8 cellular contexts compared by ENCODE assay signal in the genomic region with DNA sequence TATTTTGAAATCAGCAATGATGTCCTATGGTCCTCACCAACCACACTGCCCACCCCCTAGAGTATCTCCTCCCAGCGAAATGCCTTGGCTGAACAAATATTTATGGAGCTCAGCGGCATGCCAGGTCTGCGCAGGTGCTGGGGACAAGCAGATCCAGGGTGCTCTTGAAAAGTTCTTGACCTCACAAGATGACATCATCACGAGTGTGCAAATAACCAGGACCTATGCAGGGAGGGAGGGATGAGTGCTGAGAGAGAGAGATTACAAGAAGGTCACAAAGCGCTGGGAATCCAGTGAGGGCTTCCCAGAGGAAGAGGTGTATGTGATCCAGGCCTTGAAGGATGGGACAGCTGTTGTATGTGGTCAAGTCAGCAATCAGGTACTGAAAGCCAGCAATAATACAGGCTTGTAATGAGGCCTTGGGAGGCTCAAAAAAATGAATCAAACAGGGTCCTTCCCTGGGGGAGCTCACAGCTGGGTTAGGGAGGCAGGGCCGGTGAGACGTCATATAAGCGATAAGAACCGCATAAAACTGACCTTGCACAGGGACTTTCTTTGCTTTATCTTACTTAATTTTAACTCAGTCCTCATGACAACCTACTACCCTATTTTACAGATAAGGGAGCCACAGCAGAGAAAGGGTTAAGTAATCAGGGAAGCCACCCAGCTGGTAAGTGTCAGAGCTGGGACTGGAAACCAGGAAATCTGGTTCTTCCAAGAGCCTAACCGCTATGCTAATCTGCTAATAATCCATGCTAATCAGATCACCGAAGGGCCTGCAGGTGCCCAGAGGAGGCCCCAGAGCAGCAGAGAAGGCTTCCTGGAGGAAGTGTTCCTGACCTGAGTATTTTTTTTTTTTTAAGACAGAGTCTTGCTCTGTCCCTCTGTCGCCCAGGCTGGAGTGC. TPM values are rescaled to one million over a fixed set of nuclear protein-coding genes. Genes with fewer than 3 reads are reported as not detected.
DNase-seq lines count a peak whose midpoint lies in the region; ATAC-seq and TF ChIP-seq lines count a peak whose summit lies in the region.
"Had no signal": no experiment of that assay in that cellular context is flagged by ENCODE, and none has a peak within 500 bp of the region (broad histone marks: within the 10 kb centered on the region; RNA-seq: fewer than 3 reads in every experiment).

No MANE protein-coding gene starts in this region.

- no peaks in the 10 kb centered on the region for H3K9me3 Mint-ChIP-seq in H9
- no peaks in the 10 kb centered on the region for H3K9me3 Mint-ChIP-seq in stimulated activated naive CD8-positive, alpha-beta T cell treated with anti-CD3 and anti-CD28 coated beads, Interleukin-15, amount 100 ng/mL, for 72 hours

- H3K36me3 ChIP-seq in psoas muscle (ENCODE audit: insufficient read depth in 1 of 2, low read depth in 1 of 2): no peaks in the 10 kb centered on the region

- H2BK120ac ChIP-seq in H9 (ENCODE audit: low read depth, low read length, poor library complexity, severe bottlenecking): no peak overlapping the region

- H3K4me1 ChIP-seq in H9 (ENCODE audit: insufficient read depth, low read length) (peaks cover 15% of the 10 kb centered on the region; the same call in 1 of the 2 replicates), psoas muscle (peaks cover 32% of the 10 kb centered on the region)

- no peak for ATAC-seq in psoas muscle
- no peak for ATAC-seq in stimulated activated naive CD8-positive, alpha-beta T cell treated with anti-CD3 and anti-CD28 coated beads, Interleukin-15, amount 100 ng/mL, for 72 hours

- H3K79me2 ChIP-seq in H9 (ENCODE audit: insufficient read depth, low read length): no peaks in the 10 kb centered on the region

- no peak overlapping the region for H2AK5ac ChIP-seq in H9 (ENCODE audit: insufficient read length, low read length)

- H2AFZ ChIP-seq in H9 (ENCODE audit: low read length): no peak overlapping the region

- H3T11ph ChIP-seq in H9 (ENCODE audit: low read length): no peak overlapping the region

- DNase-seq in H9 (peak; percentile 85), NCI-H526 (lab: John Stamatoyannopoulos, UW) (peak; percentile 96 to 97), epithelial cell of esophagus (ENCODE audit: low read depth) (peak; percentile 68), psoas muscle (no peak), NCI-H1436 (lab: John Stamatoyannopoulos, UW) (no peak)
- DNase-seq in stimulated activated naive CD8-positive, alpha-beta T cell treated with anti-CD3 and anti-CD28 coated beads, Interleukin-15, amount 100 ng/mL, for 72 hours: no peak
- DNase-seq in activated CD4-positive, alpha-beta T cell treated with anti-CD3 and anti-CD28 coated beads, Interleukin-2, amount 50 U/mL, for 4 hours: no peak
- DNase-seq: activated effector memory CD4-positive, alpha-beta T cell treated with anti-CD3 and anti-CD28 coated beads, Interleukin-2, amount 50 U/mL, for 16 hours had no signal

- no peaks in the 10 kb centered on the region; a peak in 1 of 7 replicates for H3K36me3 Mint-ChIP-seq in H9 (ENCODE audit: insufficient read depth in 1 of 3, low read depth in 3 of 3)

- no CpG with 5 or more reads among the region's 12 CpGs for WGBS in H9 (ENCODE audit: extremely low coverage, insufficient read length, low lambda C conversion rate)
- WGBS in psoas muscle, 3 donors: 67 to 78% (median 68%) methylated on average over 12 of the region's 12 CpGs

- H3K4me3 ChIP-seq in epithelial cell of esophagus (ENCODE audit: low read length) (no peak overlapping the region), psoas muscle (no peak overlapping the region)

- no peak overlapping the region for H3K18ac ChIP-seq in H9 (ENCODE audit: insufficient read length, low read depth, low read length)

- H3K27ac ChIP-seq in H9 (ENCODE audit: insufficient read length, low read depth, low read length) (no peak overlapping the region), psoas muscle (peak overlapping the region; percentile 46)

- no peak overlapping the region for H3K14ac ChIP-seq in H9 (ENCODE audit: insufficient read depth, low read length)

- intact Hi-C loops in psoas muscle (cut with DNase I): no loop called here

- H3K27me3 Mint-ChIP-seq in H9 (ENCODE audit: low read depth): no peaks in the 10 kb centered on the region
- no peaks in the 10 kb centered on the region for H3K27me3 Mint-ChIP-seq in stimulated activated naive CD8-positive, alpha-beta T cell treated with anti-CD3 and anti-CD28 coated beads, Interleukin-15, amount 100 ng/mL, for 72 hours

- H3K79me1 ChIP-seq in H9 (ENCODE audit: insufficient read depth, low read depth, low read length, poor library complexity, severe bottlenecking): no peaks in the 10 kb centered on the region

- no peaks in the 10 kb centered on the region for H4K20me1 ChIP-seq in H9 (ENCODE audit: control insufficient read depth, insufficient read depth, insufficient read length)

- H3K27me3 ChIP-seq in H9 (ENCODE audit: insufficient read depth, low read length) (no peaks in the 10 kb centered on the region), psoas muscle (ENCODE audit: insufficient read depth in 3 of 3, low read length in 2 of 3) (no peaks in the 10 kb centered on the region)

- H3K9me3 ChIP-seq in H9 (ENCODE audit: control insufficient read depth, low read depth, low read length) (no peaks in the 10 kb centered on the region), psoas muscle (no peaks in the 10 kb centered on the region)

- peaks cover 79 to 85% of the 10 kb centered on the region in 2 experiments for H3K4me1 Mint-ChIP-seq in H9
- H3K4me1 Mint-ChIP-seq in stimulated activated naive CD8-positive, alpha-beta T cell treated with anti-CD3 and anti-CD28 coated beads, Interleukin-15, amount 100 ng/mL, for 72 hours: peaks cover 100% of the 10 kb centered on the region

- no peak overlapping the region for H3K23ac ChIP-seq in H9 (ENCODE audit: insufficient read length, low read depth, low read length)

- no peak overlapping the region for H4K8ac ChIP-seq in H9 (replicated peaks; ENCODE audit: insufficient read length, low read depth, low read length)

- no peak overlapping the region for H4K5ac ChIP-seq in H9 (ENCODE audit: insufficient read length, low read depth, low read length)

- no peak overlapping the region for H2BK20ac ChIP-seq in H9 (ENCODE audit: low read depth, low read length, poor library complexity, severe bottlenecking)

- no peak overlapping the region for H4K91ac ChIP-seq in H9 (ENCODE audit: insufficient read length, low read depth, low read length)

- H3K4me3 Mint-ChIP-seq in H9: peak overlapping the region; percentile 22 to 30; a peak in 2 of 5 replicates
- no peak overlapping the region for H3K4me3 Mint-ChIP-seq in stimulated activated naive CD8-positive, alpha-beta T cell treated with anti-CD3 and anti-CD28 coated beads, Interleukin-15, amount 100 ng/mL, for 72 hours

- H2BK12ac ChIP-seq in H9 (ENCODE audit: insufficient read length, low read depth, low read length): no peak overlapping the region

- H2BK15ac ChIP-seq in H9 (ENCODE audit: low read depth, low read length): no peak overlapping the region

- H3K9ac ChIP-seq in H9 (ENCODE audit: extremely low read depth, insufficient read length, low read length): no peak overlapping the region

- H3K4me2 ChIP-seq in H9 (ENCODE audit: insufficient read depth, insufficient read length, low read length): no peak overlapping the region

- no peak overlapping the region for H2BK5ac ChIP-seq in H9 (ENCODE audit: insufficient read length, low read length)

- H3K23me2 ChIP-seq in H9 (ENCODE audit: insufficient read length, low read depth, low read length, poor library complexity, severe bottlenecking): no peaks in the 10 kb centered on the region

- TF ChIP-seq CTCF in H9 (conservative IDR thresholded peaks at IDR 0.05): no peak
- no peak for TF ChIP-seq CTCF in epithelial cell of esophagus (IDR thresholded peaks at IDR 0.05; ENCODE audit: insufficient read depth, low read depth, low read length, missing control alignments)
- no peak for TF ChIP-seq CTCF in psoas muscle (IDR thresholded peaks at IDR 0.05)

- H3K56ac ChIP-seq in H9 (ENCODE audit: insufficient read length, low read depth, low read length): no peak overlapping the region

- H3K27ac Mint-ChIP-seq in H9: peak overlapping the region; percentile 65 to 94 (median 85); a peak in 6 of 7 replicates
- peak overlapping the region in 1 of 2 donors; percentile 28 for H3K27ac Mint-ChIP-seq in stimulated activated naive CD8-positive, alpha-beta T cell treated with anti-CD3 and anti-CD28 coated beads, Interleukin-15, amount 100 ng/mL, for 72 hours

- no peak overlapping the region for H3K4ac ChIP-seq in H9 (ENCODE audit: low read depth, low read length)

RNA-seq across cellular contexts. Expression of a gene that starts 8.2 kb away (rescaled TPM):
- total RNA-seq in H9 (2021) (20.6 and 22.1 TPM in 2 replicates), psoas muscle (10 to 100 TPM in 1 of 4 donors, 1 to 10 TPM in 3; 7.4 to 17.3 (median 9.0) TPM)
- polyA plus RNA-seq in psoas muscle: 1 to 10 TPM; 3.6 to 3.8 (median 3.8) TPM

RNA-seq across cellular contexts. Expression of a gene that starts 56.1 kb away (rescaled TPM):
- 3,765 and 3,814 TPM in 2 replicates for total RNA-seq in H9 (2021)
- total RNA-seq in psoas muscle: 1,000 to 10,000 TPM in 2 of 4 donors, 100 to 1,000 TPM in 2; 807 to 1,216 (median 929) TPM
- polyA plus RNA-seq in psoas muscle: 1,000 to 10,000 TPM; 1,619 to 2,132 (median 1,802) TPM

Comparison
In these comparisons a context has a peak if more than half of its experiments do, and no peak if none do; other contexts are left out.
1. DNase-seq: peak in H9 (single experiment), NCI-H526 (2 of 2) and epithelial cell of esophagus (single experiment); none in psoas muscle (0 of 2), stimulated activated naive CD8-positive, alpha-beta T cell treated with anti-CD3 and anti-CD28 coated beads, Interleukin-15, amount 100 ng/mL, for 72 hours (0 of 2), activated CD4-positive, alpha-beta T cell treated with anti-CD3 and anti-CD28 coated beads, Interleukin-2, amount 50 U/mL, for 4 hours (0 of 2) and NCI-H1436 (single experiment).
2. H3K4me3 Mint-ChIP-seq: peak in H9 (2 of 2); none in stimulated activated naive CD8-positive, alpha-beta T cell treated with anti-CD3 and anti-CD28 coated beads, Interleukin-15, amount 100 ng/mL, for 72 hours (0 of 2).